Comparison of ENCODE assay signal across 9 cellular contexts in genomic region chr9:27528886-27529315, GRCh38. TPM values are rescaled to one million over a fixed set of nuclear protein-coding genes. Genes with fewer than 3 reads are reported as not detected.
DNase-seq lines count a peak whose midpoint lies in the region; TF ChIP-seq lines count a peak whose summit lies in the region.
"Had no signal": no experiment of that assay in that cellular context is flagged by ENCODE, and none has a peak within 500 bp of the region (broad histone marks: within the 10 kb centered on the region; RNA-seq: fewer than 3 reads in every experiment).

No MANE protein-coding gene starts in this region.

- H3K27me3 Mint-ChIP-seq in HFFc6 (ENCODE audit: insufficient read depth): peaks cover 38% of the 10 kb centered on the region
- H3K27me3 Mint-ChIP-seq in activated naive CD4-positive, alpha-beta T cell treated with anti-CD3 and anti-CD28 coated beads, Interleukin-2, amount 50 U/mL, for 24 hours: peaks cover 3% of the 10 kb centered on the region

- H3K9ac ChIP-seq in parathyroid adenoma: no peak overlapping the region

- H3K4me2 ChIP-seq in parathyroid adenoma (ENCODE audit: low read length): peak overlapping the region; percentile 92

- no peaks in the 10 kb centered on the region for H3K4me1 ChIP-seq in cardiac muscle cell (ENCODE audit: low read depth)
- H3K4me1 ChIP-seq in parathyroid adenoma: no peaks in the 10 kb centered on the region

- H3K27me3 ChIP-seq in cardiac muscle cell: peaks cover 10% of the 10 kb centered on the region
- H3K27me3 ChIP-seq in parathyroid adenoma (ENCODE audit: control insufficient read depth, insufficient read depth, low read length): no peaks in the 10 kb centered on the region

- H2AFZ ChIP-seq in parathyroid adenoma: peak overlapping the region; percentile 66

- H3K9me3 ChIP-seq in cardiac muscle cell (ENCODE audit: low read depth) (no peaks in the 10 kb centered on the region), parathyroid adenoma (ENCODE audit: control insufficient read depth, low read length) (no peaks in the 10 kb centered on the region)

- H3K4me3 ChIP-seq in GM12875 (ENCODE audit: low read depth, low read length) (peak overlapping the region; percentile 68), cardiac muscle cell (peak overlapping the region; percentile 51), parathyroid adenoma (ENCODE audit: low read depth, low read length) (peak overlapping the region; percentile 68)

- DNase-seq in HFFc6 (no peak), OCI-M1 (lab: John Stamatoyannopoulos, UW) (peak; percentile 76), cardiac muscle cell (ENCODE audit: low read depth in 1 of 2, low spot score in 1 of 2) (peak; percentile 11 to 56), COLO668 (lab: John Stamatoyannopoulos, UW; ENCODE audit: unreplicated experiment) (no peak), H4 (ENCODE audit: low spot score) (no peak)

- H3K36me3 ChIP-seq in cardiac muscle cell (no peaks in the 10 kb centered on the region), parathyroid adenoma (ENCODE audit: control insufficient read depth, insufficient read depth, low read length) (no peaks in the 10 kb centered on the region)

- H3K9me3 Mint-ChIP-seq in HFFc6: no peaks in the 10 kb centered on the region
- no peaks in the 10 kb centered on the region for H3K9me3 Mint-ChIP-seq in activated naive CD4-positive, alpha-beta T cell treated with anti-CD3 and anti-CD28 coated beads, Interleukin-2, amount 50 U/mL, for 24 hours

- no peak for TF ChIP-seq CTCF in GM12875 (IDR thresholded peaks at IDR 0.05; ENCODE audit: borderline replicate concordance, insufficient read depth, low read depth, low read length)
- TF ChIP-seq CTCF in HFFc6 (IDR thresholded peaks at IDR 0.05): no peak
- TF ChIP-seq CTCF in cardiac muscle cell (IDR thresholded peaks at IDR 0.05; ENCODE audit: low read depth, low read length): no peak
- no peak for TF ChIP-seq CTCF in parathyroid adenoma (IDR thresholded peaks at IDR 0.05)

- H3K27ac Mint-ChIP-seq in HFFc6: no peak overlapping the region
- peak overlapping the region; percentile 66 for H3K27ac Mint-ChIP-seq in activated naive CD4-positive, alpha-beta T cell treated with anti-CD3 and anti-CD28 coated beads, Interleukin-2, amount 50 U/mL, for 24 hours

- no peaks in the 10 kb centered on the region for H3K36me3 Mint-ChIP-seq in HFFc6 (ENCODE audit: low read depth)
- peaks cover 2% of the 10 kb centered on the region for H3K36me3 Mint-ChIP-seq in activated naive CD4-positive, alpha-beta T cell treated with anti-CD3 and anti-CD28 coated beads, Interleukin-2, amount 50 U/mL, for 24 hours

- H3K4me3 Mint-ChIP-seq in HFFc6: peak overlapping the region; percentile 76
- H3K4me3 Mint-ChIP-seq in activated naive CD4-positive, alpha-beta T cell treated with anti-CD3 and anti-CD28 coated beads, Interleukin-2, amount 50 U/mL, for 24 hours: peak overlapping the region; percentile 87

- no peaks in the 10 kb centered on the region for H3K79me2 ChIP-seq in parathyroid adenoma

- H3K4me1 Mint-ChIP-seq in HFFc6 (ENCODE audit: low read depth): peaks cover 5% of the 10 kb centered on the region; the same call in 1 of the 2 replicates
- H3K4me1 Mint-ChIP-seq in activated naive CD4-positive, alpha-beta T cell treated with anti-CD3 and anti-CD28 coated beads, Interleukin-2, amount 50 U/mL, for 24 hours: peaks cover 5% of the 10 kb centered on the region

- H3K27ac ChIP-seq in cardiac muscle cell: no peak overlapping the region
- H3K27ac ChIP-seq in parathyroid adenoma: peak overlapping the region; percentile 15
- H3K27ac ChIP-seq: VCaP had no signal

RNA-seq across cellular contexts. Expression of gene MOB3B, which starts 0.7 kb away (rescaled TPM):
- not detected for total RNA-seq in HFFc6 (2021; fragmentation: NEBNext Ultra II Directional; extraction: Animal tissue kit (Norgen Biotek cat#: 25700))
- 0.56 and 0.74 TPM in 2 replicates for total RNA-seq in cardiac muscle cell
- polyA plus RNA-seq in cardiac muscle cell: 0.81 and 1.7 TPM in 2 replicates
- total RNA-seq in H4 (2014; rRNA removed; shearing (Covaris generic)): 0.10 and 0.39 TPM in 2 replicates

RNA-seq across cellular contexts. Expression of gene IFNK, which starts 4.8 kb away (rescaled TPM):
- total RNA-seq in HFFc6 (2021; fragmentation: NEBNext Ultra II Directional; extraction: Animal tissue kit (Norgen Biotek cat#: 25700)): not detected
- not detected in 2 replicates for total RNA-seq in cardiac muscle cell
- polyA plus RNA-seq in cardiac muscle cell: not detected in 2 replicates
- total RNA-seq in H4 (2014; rRNA removed; shearing (Covaris generic)): not detected in 2 replicates

RNA-seq across cellular contexts. Expression of gene C9orf72, which starts 44.4 kb away (rescaled TPM):
- total RNA-seq in HFFc6 (2021; fragmentation: NEBNext Ultra II Directional; extraction: Animal tissue kit (Norgen Biotek cat#: 25700)): 1 to 10 TPM; 1.4 to 3.7 (median 2.3) TPM
- 9.7 and 13.2 TPM in 2 replicates for total RNA-seq in cardiac muscle cell
- polyA plus RNA-seq in cardiac muscle cell: 13.1 and 15.7 TPM in 2 replicates
- total RNA-seq in H4 (2014; rRNA removed; shearing (Covaris generic)): 6.4 and 8.8 TPM in 2 replicates

Comparison
In these comparisons a context has a peak if more than half of its experiments do, and no peak if none do; other contexts are left out.
1. DNase-seq: peak in OCI-M1 (single experiment) and cardiac muscle cell (2 of 2); none in HFFc6 (single experiment), COLO668 (single experiment) and H4 (single experiment).
2. Peak in every context shown above with its lines, with median percentiles within 50 percentile points of each other: H3K4me3 ChIP-seq.